Comparison of ENCODE assay signal across 15 cellular contexts in genomic region chr2:6808426-6808825, GRCh38. TPM values are rescaled to one million over a fixed set of nuclear protein-coding genes. Genes with fewer than 3 reads are reported as not detected.
DNase-seq lines count a peak whose midpoint lies in the region; ATAC-seq and TF ChIP-seq lines count a peak whose summit lies in the region.
"Had no signal": no experiment of that assay in that cellular context is flagged by ENCODE, and none has a peak within 500 bp of the region (broad histone marks: within the 10 kb centered on the region; RNA-seq: fewer than 3 reads in every experiment).

No MANE protein-coding gene starts in this region.

- no peak for TF ChIP-seq CTCF in DOHH2 (IDR thresholded peaks at IDR 0.05; ENCODE audit: low read depth, low read length, poor library complexity, severe bottlenecking)
- TF ChIP-seq CTCF in SU-DHL-6 (IDR thresholded peaks at IDR 0.05; ENCODE audit: insufficient read depth, low read length, poor library complexity, severe bottlenecking): no peak

- H3K4me3 ChIP-seq in DOHH2 (ENCODE audit: low read length) (peak overlapping the region; percentile 63), SU-DHL-6 (ENCODE audit: insufficient read depth, low read length, poor library complexity, severe bottlenecking) (no peak overlapping the region)
- H3K4me3 ChIP-seq: HAP-1 had no signal

- H3K79me2 ChIP-seq in DOHH2 (ENCODE audit: control insufficient read depth, low read length) (peaks cover 32% of the 10 kb centered on the region), SU-DHL-6 (ENCODE audit: insufficient read depth, low read length) (no peaks in the 10 kb centered on the region)

- H3K9ac ChIP-seq in SU-DHL-6 (ENCODE audit: low read length): peak overlapping the region; percentile 15; the same call in 1 of the 2 replicates
- H3K9ac ChIP-seq: KMS-11 had no signal

- H3K4me1 ChIP-seq in DOHH2 (ENCODE audit: control insufficient read depth, low read length): peaks cover 99% of the 10 kb centered on the region
- H3K4me1 ChIP-seq: HAP-1 had no signal

- no peak overlapping the region for H2AFZ ChIP-seq in SU-DHL-6 (ENCODE audit: low read depth, low read length, severe bottlenecking)

- no peak overlapping the region for H3K4me3 Mint-ChIP-seq in naive B cell
- H3K4me3 Mint-ChIP-seq: CD8-positive, alpha-beta T cell had no signal

- peak overlapping the region in 1 of 6 donors; percentile 17 for H3K27ac Mint-ChIP-seq in naive B cell
- H3K27ac Mint-ChIP-seq: CD8-positive, alpha-beta T cell had no signal

- DNase-seq in naive B cell (peak; percentile 11), activated T-cell treated with anti-CD3 and anti-CD28 coated beads for 4 hours (no peak), DMS153 (lab: John Stamatoyannopoulos, UW) (no peak), SKM-1 (lab: John Stamatoyannopoulos, UW; ENCODE audit: unreplicated experiment) (no peak)
- no peak for DNase-seq in stimulated activated naive CD4-positive, alpha-beta T cell (lab: John Stamatoyannopoulos, UW)
- DNase-seq: ACHN; Calu3; CD8-positive, alpha-beta T cell; DMS53; DND-41 had no signal

- no peaks in the 10 kb centered on the region for H3K27me3 ChIP-seq in DOHH2 (ENCODE audit: control insufficient read depth, low read length)
- H3K27me3 ChIP-seq in SU-DHL-6 (ENCODE audit: low read length): no peaks in the 10 kb centered on the region

- H3K27me3 Mint-ChIP-seq in naive B cell: peaks cover 13 to 37% (median 32%) of the 10 kb centered on the region in 3 donors

- peak overlapping the region; percentile 96 for H3K27ac ChIP-seq in DOHH2 (ENCODE audit: low read depth, low read length)
- peak overlapping the region; percentile 62 for H3K27ac ChIP-seq in SU-DHL-6 (ENCODE audit: low read depth, low read length)
- H3K27ac ChIP-seq: HL-60, KMS-11 had no signal

- H3K9me2 ChIP-seq in DOHH2 (replicated peaks; ENCODE audit: control insufficient read depth, low read length) (no peaks in the 10 kb centered on the region), SU-DHL-6 (replicated peaks; ENCODE audit: insufficient read depth, low read length) (no peaks in the 10 kb centered on the region)

- no peaks in the 10 kb centered on the region for H3K9me3 ChIP-seq in DOHH2 (ENCODE audit: control insufficient read depth, insufficient read depth, low read length)
- no peaks in the 10 kb centered on the region for H3K9me3 ChIP-seq in SU-DHL-6 (ENCODE audit: insufficient read depth, low read length)
- H3K9me3 ChIP-seq: HAP-1 had no signal

- H3K4me2 ChIP-seq in DOHH2 (ENCODE audit: low read length): peak overlapping the region; percentile 78
- H3K4me2 ChIP-seq in SU-DHL-6 (ENCODE audit: low read depth, low read length, poor library complexity, severe bottlenecking): peak overlapping the region; percentile 44
- H3K4me2 ChIP-seq: KMS-11 had no signal

- peaks cover 11 to 13% (median 12%) of the 10 kb centered on the region in 3 donors for H3K4me1 Mint-ChIP-seq in naive B cell

- ATAC-seq in naive B cell (ENCODE audit: low read depth in 2 of 2): peak; percentile 65 to 66
- ATAC-seq: CD8-positive, alpha-beta T cell had no signal

- peaks cover 15% of the 10 kb centered on the region for H3K36me3 ChIP-seq in DOHH2 (ENCODE audit: control insufficient read depth, low read length)
- no peaks in the 10 kb centered on the region for H3K36me3 ChIP-seq in SU-DHL-6 (ENCODE audit: low read length)
- H3K36me3 ChIP-seq: HAP-1 had no signal

- no peaks in the 10 kb centered on the region for H3K36me3 Mint-ChIP-seq in naive B cell
- H3K36me3 Mint-ChIP-seq: CD8-positive, alpha-beta T cell had no signal

- no peaks in the 10 kb centered on the region for H3K9me3 Mint-ChIP-seq in naive B cell
- H3K9me3 Mint-ChIP-seq: CD8-positive, alpha-beta T cell had no signal

- no peaks in the 10 kb centered on the region for H4K20me1 ChIP-seq in DOHH2 (ENCODE audit: control insufficient read depth, insufficient read depth, low read depth, low read length)
- H4K20me1 ChIP-seq in SU-DHL-6 (ENCODE audit: low read depth, low read length): no peaks in the 10 kb centered on the region

- H3F3A ChIP-seq in DOHH2 (ENCODE audit: control insufficient read depth, insufficient read depth): peaks cover 48% of the 10 kb centered on the region
- H3F3A ChIP-seq in SU-DHL-6 (ENCODE audit: insufficient read depth): no peaks in the 10 kb centered on the region

RNA-seq across cellular contexts. Expression of gene CMPK2, which starts 57.3 kb away (rescaled TPM):
- polyA plus RNA-seq in naive B cell (ENCODE audit: low read depth in 6 of 6): 1 to 10 TPM in 5 of 6 donors, not detected in 1; 1.1 to 7.2 (median 1.9) TPM
